In the genomic region with DNA sequence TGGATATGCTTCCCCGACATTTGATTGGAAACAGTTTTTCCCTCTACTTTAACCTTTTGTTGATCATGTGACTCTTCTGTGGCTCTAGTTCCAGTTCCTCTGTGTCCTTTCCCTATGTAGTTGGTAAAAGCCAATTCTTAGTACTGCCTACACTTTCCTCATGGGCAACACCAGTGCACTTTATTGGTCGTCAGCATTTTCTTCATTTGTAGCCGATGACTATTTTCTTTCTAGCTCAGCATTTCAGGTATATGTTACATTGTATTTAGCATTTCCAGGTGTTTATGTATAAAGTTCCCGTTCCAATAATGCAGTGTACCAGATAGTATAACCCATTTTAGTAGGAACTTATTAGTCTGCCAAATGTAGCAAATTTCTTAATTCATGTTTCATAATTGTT, we compare ENCODE assay signal across 2 cellular contexts.
TF ChIP-seq lines count a peak whose summit lies in the region.

No MANE protein-coding gene starts in this region.

TF ChIP-seq in HepG2, 621 proteins besides CTCF, POLR2A, EP300 and RAD21:
- TF ChIP-seq NCOA2 (CRISPR knock-in tag; IDR thresholded peaks at IDR 0.05) (no peak), MAFF (IDR thresholded peaks at IDR 0.05; ENCODE audit: low read depth, low read length) (peak; percentile 68), ZNF326 (CRISPR knock-in tag; IDR thresholded peaks at IDR 0.05; ENCODE audit: borderline replicate concordance) (no peak), CBX2 (IDR thresholded peaks at IDR 0.05; ENCODE audit: low read depth, low read length) (no peak), CBX2 (CRISPR knock-in tag; IDR thresholded peaks at IDR 0.05; ENCODE audit: low read depth) (no peak), CAMTA2 (CRISPR knock-in tag; IDR thresholded peaks at IDR 0.05; ENCODE audit: borderline replicate concordance) (no peak), MAFK (conservative IDR thresholded peaks at IDR 0.05 in 1 of 2, IDR thresholded peaks at IDR 0.05 in 1 of 2; ENCODE audit: low read length in 2 of 2) (peak; percentile 62 to 66; a peak in 3 of 4 replicates)
- TF ChIP-seq, protein P1, sequence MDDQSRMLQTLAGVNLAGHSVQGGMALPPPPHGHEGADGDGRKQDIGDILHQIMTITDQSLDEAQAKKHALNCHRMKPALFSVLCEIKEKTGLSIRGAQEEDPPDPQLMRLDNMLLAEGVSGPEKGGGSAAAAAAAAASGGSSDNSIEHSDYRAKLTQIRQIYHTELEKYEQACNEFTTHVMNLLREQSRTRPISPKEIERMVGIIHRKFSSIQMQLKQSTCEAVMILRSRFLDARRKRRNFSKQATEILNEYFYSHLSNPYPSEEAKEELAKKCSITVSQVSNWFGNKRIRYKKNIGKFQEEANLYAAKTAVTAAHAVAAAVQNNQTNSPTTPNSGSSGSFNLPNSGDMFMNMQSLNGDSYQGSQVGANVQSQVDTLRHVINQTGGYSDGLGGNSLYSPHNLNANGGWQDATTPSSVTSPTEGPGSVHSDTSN (CRISPR knock-in tag; IDR thresholded peaks at IDR 0.05; ENCODE audit: borderline replicate concordance): no peak

TF ChIP-seq in K562, 482 proteins besides CTCF, POLR2A, EP300 and RAD21:
- TF ChIP-seq C11orf30 (IDR thresholded peaks at IDR 0.05; ENCODE audit: low read depth): peak; percentile 29; the same call in 1 of the 2 replicates
- peak; percentile 69 for TF ChIP-seq ZNF316 (IDR thresholded peaks at IDR 0.05)
- TF ChIP-seq, protein P2, sequence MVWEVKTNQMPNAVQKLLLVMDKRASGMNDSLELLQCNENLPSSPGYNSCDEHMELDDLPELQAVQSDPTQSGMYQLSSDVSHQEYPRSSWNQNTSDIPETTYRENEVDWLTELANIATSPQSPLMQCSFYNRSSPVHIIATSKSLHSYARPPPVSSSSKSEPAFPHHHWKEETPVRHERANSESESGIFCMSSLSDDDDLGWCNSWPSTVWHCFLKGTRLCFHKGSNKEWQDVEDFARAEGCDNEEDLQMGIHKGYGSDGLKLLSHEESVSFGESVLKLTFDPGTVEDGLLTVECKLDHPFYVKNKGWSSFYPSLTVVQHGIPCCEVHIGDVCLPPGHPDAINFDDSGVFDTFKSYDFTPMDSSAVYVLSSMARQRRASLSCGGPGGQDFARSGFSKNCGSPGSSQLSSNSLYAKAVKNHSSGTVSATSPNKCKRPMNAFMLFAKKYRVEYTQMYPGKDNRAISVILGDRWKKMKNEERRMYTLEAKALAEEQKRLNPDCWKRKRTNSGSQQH (CRISPR knock-in tag; IDR thresholded peaks at IDR 0.05): no peak
- TF ChIP-seq NCOR1 (IDR thresholded peaks at IDR 0.05): no peak
- TF ChIP-seq, protein P3, sequence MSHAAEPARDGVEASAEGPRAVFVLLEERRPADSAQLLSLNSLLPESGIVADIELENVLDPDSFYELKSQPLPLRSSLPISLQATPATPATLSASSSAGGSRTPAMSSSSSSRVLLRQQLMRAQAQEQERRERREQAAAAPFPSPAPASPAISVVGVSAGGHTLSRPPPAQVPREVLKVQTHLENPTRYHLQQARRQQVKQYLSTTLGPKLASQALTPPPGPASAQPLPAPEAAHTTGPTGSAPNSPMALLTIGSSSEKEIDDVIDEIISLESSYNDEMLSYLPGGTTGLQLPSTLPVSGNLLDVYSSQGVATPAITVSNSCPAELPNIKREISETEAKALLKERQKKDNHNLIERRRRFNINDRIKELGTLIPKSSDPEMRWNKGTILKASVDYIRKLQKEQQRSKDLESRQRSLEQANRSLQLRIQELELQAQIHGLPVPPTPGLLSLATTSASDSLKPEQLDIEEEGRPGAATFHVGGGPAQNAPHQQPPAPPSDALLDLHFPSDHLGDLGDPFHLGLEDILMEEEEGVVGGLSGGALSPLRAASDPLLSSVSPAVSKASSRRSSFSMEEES (CRISPR knock-in tag; IDR thresholded peaks at IDR 0.05): peak; percentile 85
- no peak for TF ChIP-seq ZNF76 (CRISPR knock-in tag; IDR thresholded peaks at IDR 0.05; ENCODE audit: borderline replicate concordance)
- TF ChIP-seq MIER1 (IDR thresholded peaks at IDR 0.05; ENCODE audit: low read depth): no peak
TF ChIP-seq in K562: peak in this region for 3.
